In genomic region chr10:132468201-132468600, GRCh38 we compare ENCODE assay signal across 22 cellular contexts.
A peak's percentile ranks its signal among the peaks of the same experiment; 100 is the strongest.
DNase-seq lines count a peak whose midpoint lies in the region; ATAC-seq, FAIRE-seq and TF ChIP-seq lines count a peak whose summit lies in the region.
"Had no signal": no experiment of that assay in that cellular context is flagged by ENCODE, and none has a peak within 500 bp of the region (broad histone marks: within the 10 kb centered on the region; RNA-seq: fewer than 3 reads in every experiment).

No MANE protein-coding gene starts in this region.

- H3K27ac Mint-ChIP-seq in CD14-positive monocyte: no peak overlapping the region
- H3K27ac Mint-ChIP-seq: activated CD8-positive, alpha-beta T cell treated with anti-CD3 and anti-CD28 coated beads, Interleukin-2, amount 10 ng/mL, durations not matched to agents 7 days and 5 days; CD4-positive, alpha-beta T cell had no signal

- H3K4me1 ChIP-seq in RWPE2 (ENCODE audit: insufficient read depth, poor library complexity, severe bottlenecking) (no peaks in the 10 kb centered on the region), kidney (ENCODE audit: control insufficient read depth in 1 of 2, insufficient read depth in 1 of 2, low read depth in 1 of 2, low read length in 2 of 2) (peaks cover 3 to 15% of the 10 kb centered on the region in 2 donors), small intestine (ENCODE audit: control insufficient read depth in 2 of 2, insufficient read depth in 1 of 2, low read depth in 1 of 2, low read length in 1 of 2) (peaks cover 0 to 16% of the 10 kb centered on the region in 2 donors)

- H3K27ac ChIP-seq in RWPE2 (ENCODE audit: poor library complexity, severe bottlenecking): no peak overlapping the region
- H3K27ac ChIP-seq in kidney (ENCODE audit: low read depth in 2 of 2, low read length in 2 of 2): peak overlapping the region; percentile 62 to 71
- peak overlapping the region; percentile 43 to 59 for H3K27ac ChIP-seq in small intestine (ENCODE audit: low read depth in 1 of 2, low read length in 1 of 2)

- no peak overlapping the region for H3K4me3 Mint-ChIP-seq in CD14-positive monocyte
- H3K4me3 Mint-ChIP-seq: activated CD8-positive, alpha-beta T cell treated with anti-CD3 and anti-CD28 coated beads, Interleukin-2, amount 10 ng/mL, durations not matched to agents 7 days and 5 days; CD4-positive, alpha-beta T cell had no signal

- intact Hi-C loops in kidney (cut with DNase I): no loop called here
- intact Hi-C loops in CD14-positive monocyte (cut with micrococcal nuclease): no loop called here

- no peak for TF ChIP-seq CTCF in RWPE2 (IDR thresholded peaks at IDR 0.05; ENCODE audit: poor library complexity, severe bottlenecking)
- TF ChIP-seq CTCF in kidney (IDR thresholded peaks at IDR 0.05; ENCODE audit: borderline replicate concordance, extremely low read depth, insufficient read depth): no peak
- TF ChIP-seq CTCF in CD14-positive monocyte (IDR thresholded peaks at IDR 0.05): no peak

- peaks cover 0 to 19% (median 10%) of the 10 kb centered on the region in 7 donors for H3K9me3 Mint-ChIP-seq in CD14-positive monocyte

- H3K27me3 Mint-ChIP-seq in CD14-positive monocyte (ENCODE audit: low read depth in 3 of 3): peaks cover 6 to 7% (median 6%) of the 10 kb centered on the region in 3 donors
- H3K27me3 Mint-ChIP-seq: CD4-positive, alpha-beta T cell had no signal

- DNase-seq in H7: peak; percentile 80
- DNase-seq in RWPE2 (ENCODE audit: low spot score): peak; percentile 5
- no peak for DNase-seq in kidney
- DNase-seq in small intestine: no peak
- no peak for DNase-seq in CD14-positive monocyte (ENCODE audit: low spot score)
- no peak for DNase-seq in HCEC 1CT
- DNase-seq in putamen (ENCODE audit: low spot score): no peak
- DNase-seq: activated CD4-positive, CD25-positive, alpha-beta regulatory T cell treated with anti-CD3 and anti-CD28 coated beads, Interleukin-2, amount 50 U/mL, for 72 hours; activated CD8-positive, alpha-beta T cell treated with anti-CD3 and anti-CD28 coated beads, Interleukin-2, amount 10 ng/mL, durations not matched to agents 7 days and 5 days; activated naive CD4-positive, alpha-beta T cell; activated T-cell treated with anti-CD3 and anti-CD28 coated beads, Interleukin-2, amount 50 U/mL, for 1 hour; amygdala; CD4-positive, alpha-beta T cell; foreskin melanocyte; NCI-H2081; NCI-H524 treated with DMSO at 0.1 percent for 48 hours; retina; stimulated activated CD4-positive, alpha-beta T cell treated with anti-CD3 and anti-CD28 coated beads, Interleukin-12 subunit alpha, Interleukin-12 subunit beta, amount 100 ng/mL, for 4 hours had no signal

- peak overlapping the region in 1 of 2 donors; percentile 19 for H3K9ac ChIP-seq in kidney (ENCODE audit: low read length in 2 of 2)

- no peak for FAIRE-seq in kidney (lab: Jason Lieb, UNC)
- no peak for FAIRE-seq in small intestine (lab: Jason Lieb, UNC)
- FAIRE-seq: GM12892, H54 had no signal

- H3K9me3 ChIP-seq in RWPE2 (ENCODE audit: severe bottlenecking) (no peaks in the 10 kb centered on the region), kidney (ENCODE audit: control insufficient read depth in 1 of 2, low read length in 2 of 2) (peaks cover 0 to 3% of the 10 kb centered on the region in 2 donors), small intestine (ENCODE audit: control insufficient read depth, low read depth) (no peaks in the 10 kb centered on the region)
- H3K9me3 ChIP-seq: left lung had no signal

- H3K4me3 ChIP-seq in H7 (ENCODE audit: insufficient read depth, low read depth, low read length): 0 out of 2 replicates have a peak overlapping the region, but pooled peaks have one; percentile 1
- H3K4me3 ChIP-seq in RWPE2 (ENCODE audit: severe bottlenecking): no peak overlapping the region
- no peak overlapping the region for H3K4me3 ChIP-seq in kidney (ENCODE audit: low read length in 2 of 2)
- H3K4me3 ChIP-seq in small intestine (ENCODE audit: low read depth in 1 of 2, low read length in 2 of 2): peak overlapping the region in 1 of 2 donors; percentile 8
- H3K4me3 ChIP-seq: left lung had no signal

- WGBS in small intestine, 3 donors: 6 to 43% (median 43%) methylated on average over 6 of the region's 6 CpGs

- no peaks in the 10 kb centered on the region for H3K4me1 Mint-ChIP-seq in CD14-positive monocyte

- ATAC-seq in RWPE2 (ENCODE audit: low read depth): no peak
- no peak for ATAC-seq in HG02571 (IDR thresholded peaks at IDR 0.05; ENCODE audit: unreplicated experiment)
- ATAC-seq: activated CD8-positive, alpha-beta T cell treated with anti-CD3 and anti-CD28 coated beads, Interleukin-2, amount 10 ng/mL, durations not matched to agents 7 days and 5 days had no signal

- no peaks in the 10 kb centered on the region for H3K36me3 Mint-ChIP-seq in CD14-positive monocyte

- H3K36me3 ChIP-seq in H7 (replicated peaks; ENCODE audit: control insufficient read depth, insufficient read depth, low read length) (no peaks in the 10 kb centered on the region), RWPE2 (ENCODE audit: low read depth) (no peaks in the 10 kb centered on the region), kidney (ENCODE audit: control insufficient read depth in 1 of 2, insufficient read depth in 2 of 2, low read length in 2 of 2) (no peaks in the 10 kb centered on the region), small intestine (ENCODE audit: control insufficient read depth in 2 of 2, insufficient read depth in 2 of 2, low read length in 2 of 2) (no peaks in the 10 kb centered on the region)
- H3K36me3 ChIP-seq: left lung had no signal

- H3K27me3 ChIP-seq in H7 (ENCODE audit: control insufficient read depth, insufficient read depth, low read length) (no peaks in the 10 kb centered on the region), RWPE2 (ENCODE audit: insufficient read depth, poor library complexity, severe bottlenecking) (no peaks in the 10 kb centered on the region), small intestine (ENCODE audit: control insufficient read depth in 2 of 2, insufficient read depth in 2 of 2, low read length in 2 of 2) (no peaks in the 10 kb centered on the region)
- H3K27me3 ChIP-seq: left lung had no signal

Comparison
In these comparisons a context has a peak if more than half of its experiments do, and no peak if none do; other contexts are left out.
1. DNase-seq: peak in H7 (single experiment) and RWPE2 (single experiment); none in kidney (single experiment), small intestine (single experiment), CD14-positive monocyte (single experiment), HCEC 1CT (single experiment) and putamen (single experiment).